In the genomic region with DNA sequence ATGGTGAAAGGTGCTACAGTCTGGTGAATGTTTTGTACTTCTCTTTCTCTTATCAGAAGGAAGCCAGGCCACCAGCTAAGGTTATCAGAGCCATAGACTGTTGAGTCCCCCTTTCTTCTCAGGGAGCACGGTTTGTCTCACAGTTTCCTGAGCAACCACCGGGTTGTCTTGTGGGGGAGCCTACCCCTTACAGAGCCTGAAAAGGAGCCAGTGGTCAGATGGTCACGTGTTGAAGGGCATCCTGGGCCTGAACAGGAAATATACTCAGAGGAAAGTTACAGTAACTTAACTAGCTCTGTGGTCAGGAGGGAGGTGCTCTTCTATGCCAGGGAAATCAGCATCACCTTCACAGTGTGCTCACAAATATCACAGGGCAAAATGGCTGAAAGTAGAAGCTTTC, we compare ENCODE assay signal across 9 cellular contexts. TPM values are rescaled to one million over a fixed set of nuclear protein-coding genes. Genes with fewer than 3 reads are reported as not detected.
DNase-seq lines count a peak whose midpoint lies in the region; ATAC-seq and TF ChIP-seq lines count a peak whose summit lies in the region.
"Had no signal": no experiment of that assay in that cellular context is flagged by ENCODE, and none has a peak within 500 bp of the region (broad histone marks: within the 10 kb centered on the region; RNA-seq: fewer than 3 reads in every experiment).

No MANE protein-coding gene starts in this region.

- H2AFZ ChIP-seq in neural progenitor cell (replicated peaks) (peak overlapping the region; percentile 72), trophoblast cell (ENCODE audit: insufficient read depth, low read length, poor library complexity) (no peak overlapping the region)

- H3K27ac ChIP-seq in neural progenitor cell (no peak overlapping the region), trophoblast cell (ENCODE audit: low read depth, low read length) (no peak overlapping the region)

- no peak overlapping the region for H4K12ac ChIP-seq in trophoblast cell (ENCODE audit: low read depth, low read length)

- H3K14ac ChIP-seq in trophoblast cell (ENCODE audit: low read length): no peak overlapping the region

- H4K8ac ChIP-seq in trophoblast cell (ENCODE audit: low read depth, low read length): no peak overlapping the region

- no peak overlapping the region for H2BK5ac ChIP-seq in trophoblast cell (ENCODE audit: low read depth, low read length, poor library complexity)

- DNase-seq in stimulated activated CD4-positive, alpha-beta T cell treated with anti-CD3 and anti-CD28 coated beads, Interleukin-15, amount 100 ng/mL, for 24 hours: peak; percentile 70
- no peak for DNase-seq in stimulated activated CD4-positive, alpha-beta T cell treated with anti-CD3 and anti-CD28 coated beads, Interleukin-12 subunit alpha, Interleukin-12 subunit beta, amount 100 ng/mL, for 4 hours
- peak; percentile 89 for DNase-seq in activated CD8-positive, alpha-beta T cell treated with anti-CD3 and anti-CD28 coated beads, Interleukin-2, amount 10 ng/mL, durations not matched to agents 7 days and 5 days
- DNase-seq in neural progenitor cell (ENCODE audit: low spot score): no peak
- no peak for DNase-seq in Ammon's horn (ENCODE audit: low spot score)
- no peak for DNase-seq in trophoblast cell
- DNase-seq in NCI-H2227 (lab: John Stamatoyannopoulos, UW; ENCODE audit: unreplicated experiment): no peak
- DNase-seq: naive B cell had no signal

- peak overlapping the region; percentile 62 for H3K4me3 Mint-ChIP-seq in activated CD8-positive, alpha-beta T cell treated with anti-CD3 and anti-CD28 coated beads, Interleukin-2, amount 10 ng/mL, durations not matched to agents 7 days and 5 days
- H3K4me3 Mint-ChIP-seq in neural progenitor cell: no peak overlapping the region
- H3K4me3 Mint-ChIP-seq: naive B cell had no signal

- POLR2A ChIA-PET in activated CD8-positive, alpha-beta T cell treated with anti-CD3 and anti-CD28 coated beads, Interleukin-2, amount 10 ng/mL, durations not matched to agents 7 days and 5 days (lab: Charles Lee): interaction anchor here (0.7 to 8.5 kb wide), 11 partner anchors 10 to 152 kb away, joined by 3 to 90 read pairs (median 4); partner anchors contain the start of genes CD28 and CTLA4

- H3K27me3 ChIP-seq in neural progenitor cell (no peaks in the 10 kb centered on the region), trophoblast cell (ENCODE audit: insufficient read depth, low read length) (no peaks in the 10 kb centered on the region)

- H3K9ac ChIP-seq in neural progenitor cell (no peak overlapping the region), trophoblast cell (ENCODE audit: low read length) (no peak overlapping the region)

- no CpG with 5 or more reads among the region's 3 CpGs for WGBS in trophoblast cell (ENCODE audit: extremely low coverage, insufficient coverage, insufficient read length)

- H3K27me3 Mint-ChIP-seq in activated CD8-positive, alpha-beta T cell treated with anti-CD3 and anti-CD28 coated beads, Interleukin-2, amount 10 ng/mL, durations not matched to agents 7 days and 5 days (ENCODE audit: low read depth): no peaks in the 10 kb centered on the region
- peaks cover 5% of the 10 kb centered on the region for H3K27me3 Mint-ChIP-seq in neural progenitor cell (ENCODE audit: insufficient read depth, low read depth)

- CTCF ChIA-PET in activated CD8-positive, alpha-beta T cell treated with anti-CD3 and anti-CD28 coated beads, Interleukin-2, amount 10 ng/mL, durations not matched to agents 7 days and 5 days (lab: Charles Lee): interaction anchor here (0.7 to 7.4 kb wide), 13 partner anchors 9 to 233 kb away, joined by 3 to 95 read pairs (median 4); no protein-coding TSS in a partner anchor

- H3K36me3 Mint-ChIP-seq in activated CD8-positive, alpha-beta T cell treated with anti-CD3 and anti-CD28 coated beads, Interleukin-2, amount 10 ng/mL, durations not matched to agents 7 days and 5 days (ENCODE audit: low read depth): peaks cover 59% of the 10 kb centered on the region
- H3K36me3 Mint-ChIP-seq in neural progenitor cell: no peaks in the 10 kb centered on the region
- H3K36me3 Mint-ChIP-seq: naive B cell had no signal

- no peaks in the 10 kb centered on the region for H4K20me1 ChIP-seq in neural progenitor cell (ENCODE audit: low read depth)

- peaks cover 95% of the 10 kb centered on the region for H3K4me1 Mint-ChIP-seq in activated CD8-positive, alpha-beta T cell treated with anti-CD3 and anti-CD28 coated beads, Interleukin-2, amount 10 ng/mL, durations not matched to agents 7 days and 5 days (ENCODE audit: low read depth)
- H3K4me1 Mint-ChIP-seq in neural progenitor cell: peaks cover 14% of the 10 kb centered on the region

- H3K27ac Mint-ChIP-seq in activated CD8-positive, alpha-beta T cell treated with anti-CD3 and anti-CD28 coated beads, Interleukin-2, amount 10 ng/mL, durations not matched to agents 7 days and 5 days: peak overlapping the region; percentile 90
- no peak overlapping the region for H3K27ac Mint-ChIP-seq in neural progenitor cell

- H3K36me3 ChIP-seq in neural progenitor cell: no peaks in the 10 kb centered on the region
- no peaks in the 10 kb centered on the region for H3K36me3 ChIP-seq in trophoblast cell (ENCODE audit: control insufficient read depth in 1 of 2, insufficient read depth in 2 of 2, low read length in 2 of 2)

- no peak for TF ChIP-seq CTCF in neural progenitor cell (IDR thresholded peaks at IDR 0.05)

- H3K9me3 Mint-ChIP-seq in activated CD8-positive, alpha-beta T cell treated with anti-CD3 and anti-CD28 coated beads, Interleukin-2, amount 10 ng/mL, durations not matched to agents 7 days and 5 days (ENCODE audit: insufficient read depth): no peaks in the 10 kb centered on the region
- no peaks in the 10 kb centered on the region for H3K9me3 Mint-ChIP-seq in neural progenitor cell

- H3K79me1 ChIP-seq in trophoblast cell (ENCODE audit: low read length): no peaks in the 10 kb centered on the region

- H3K79me2 ChIP-seq in neural progenitor cell (ENCODE audit: low read depth): no peaks in the 10 kb centered on the region
- no peaks in the 10 kb centered on the region for H3K79me2 ChIP-seq in trophoblast cell (ENCODE audit: control insufficient read depth, insufficient read depth, low read length, poor library complexity)

- peak; percentile 97 for ATAC-seq in HG03354 (IDR thresholded peaks at IDR 0.05; ENCODE audit: poor library complexity, severe bottlenecking, unreplicated experiment)
- peak; percentile 84 for ATAC-seq in activated CD8-positive, alpha-beta T cell treated with anti-CD3 and anti-CD28 coated beads, Interleukin-2, amount 10 ng/mL, durations not matched to agents 7 days and 5 days

- no peak overlapping the region for H3K4me2 ChIP-seq in neural progenitor cell
- no peak overlapping the region for H3K4me2 ChIP-seq in trophoblast cell (ENCODE audit: low read length)

- no peak overlapping the region for H2AK5ac ChIP-seq in trophoblast cell (ENCODE audit: low read length)

- H2BK12ac ChIP-seq in trophoblast cell (ENCODE audit: low read length): no peak overlapping the region

- H3K4me3 ChIP-seq in neural progenitor cell (no peak overlapping the region), trophoblast cell (ENCODE audit: low read depth, low read length) (no peak overlapping the region)

- no peak overlapping the region for H3K4ac ChIP-seq in trophoblast cell (ENCODE audit: low read depth, low read length)

- no peak overlapping the region for H2BK120ac ChIP-seq in trophoblast cell (ENCODE audit: insufficient read depth, low read length, poor library complexity)

- H3K18ac ChIP-seq in trophoblast cell (ENCODE audit: low read length): no peak overlapping the region

- H3K23ac ChIP-seq in trophoblast cell (ENCODE audit: low read length): no peak overlapping the region

- peaks cover 6% of the 10 kb centered on the region for H3F3A ChIP-seq in neural progenitor cell (ENCODE audit: low read depth)

- no peak overlapping the region for H4K91ac ChIP-seq in trophoblast cell (ENCODE audit: low read depth, low read length)

- H3K9me3 ChIP-seq in neural progenitor cell (ENCODE audit: low read depth): no peaks in the 10 kb centered on the region
- no peaks in the 10 kb centered on the region for H3K9me3 ChIP-seq in trophoblast cell (ENCODE audit: insufficient read depth, low read depth, low read length)

- H3K4me1 ChIP-seq in neural progenitor cell (peaks cover 29% of the 10 kb centered on the region), trophoblast cell (ENCODE audit: control insufficient read depth in 1 of 2, insufficient read depth in 2 of 2, low read length in 2 of 2) (no peaks in the 10 kb centered on the region)

RNA-seq across cellular contexts. Expression of gene CD28, which starts 11.6 kb away (rescaled TPM):
- total RNA-seq in activated CD8-positive, alpha-beta T cell treated with anti-CD3 and anti-CD28 coated beads, Interleukin-2, amount 10 ng/mL, durations not matched to agents 7 days and 5 days: 10 to 100 TPM; 25.6 to 27.2 TPM
- total RNA-seq in neural progenitor cell (ENCODE audit: low replicate concordance): not detected in 2 replicates
- 0.03 and 0.06 TPM in 2 replicates for polyA plus RNA-seq in trophoblast cell (2013)

Comparison
In these comparisons a context has a peak if more than half of its experiments do, and no peak if none do; other contexts are left out.
1. DNase-seq: peak in stimulated activated CD4-positive, alpha-beta T cell treated with anti-CD3 and anti-CD28 coated beads, Interleukin-15, amount 100 ng/mL, for 24 hours (single experiment) and activated CD8-positive, alpha-beta T cell treated with anti-CD3 and anti-CD28 coated beads, Interleukin-2, amount 10 ng/mL, durations not matched to agents 7 days and 5 days (single experiment); none in stimulated activated CD4-positive, alpha-beta T cell treated with anti-CD3 and anti-CD28 coated beads, Interleukin-12 subunit alpha, Interleukin-12 subunit beta, amount 100 ng/mL, for 4 hours (single experiment), neural progenitor cell (single experiment), Ammon's horn (single experiment), trophoblast cell (0 of 2) and NCI-H2227 (single experiment).
2. RNA of gene CD28, which starts 11.6 kb away (total RNA-seq): 25.6 to 27.2 TPM in activated CD8-positive, alpha-beta T cell treated with anti-CD3 and anti-CD28 coated beads, Interleukin-2, amount 10 ng/mL, durations not matched to agents 7 days and 5 days; not detected in neural progenitor cell; every median in the first group is over 10 times any median in the second.